Comparison of ENCODE assay signal across 24 cellular contexts in the genomic region with DNA sequence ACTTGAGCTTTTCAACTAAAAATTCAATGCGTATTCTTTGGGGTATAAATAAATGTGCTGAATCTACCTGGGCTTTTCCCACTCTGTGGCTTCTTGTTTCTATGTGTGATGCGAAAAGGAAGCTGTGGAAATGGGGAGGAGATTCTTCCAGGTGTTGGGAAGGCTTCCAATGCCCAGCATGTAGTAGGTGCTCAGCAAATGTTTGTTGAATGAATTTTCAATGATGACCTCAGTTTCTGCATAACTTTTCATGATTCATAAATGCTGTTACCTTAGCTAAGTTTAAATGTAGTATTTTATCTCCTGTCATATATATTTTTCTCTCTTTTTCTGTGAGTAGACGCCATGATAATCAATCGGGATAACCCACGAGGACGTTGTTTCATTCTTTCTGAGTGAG. TPM values are rescaled to one million over a fixed set of nuclear protein-coding genes. Genes with fewer than 3 reads are reported as not detected.
DNase-seq lines count a peak whose midpoint lies in the region; ATAC-seq, FAIRE-seq and TF ChIP-seq lines count a peak whose summit lies in the region.
"Had no signal": no experiment of that assay in that cellular context is flagged by ENCODE, and none has a peak within 500 bp of the region (broad histone marks: within the 10 kb centered on the region; RNA-seq: fewer than 3 reads in every experiment).

No MANE protein-coding gene starts in this region.

- POLR2A ChIA-PET in CD8-positive, alpha-beta T cell (lab: Charles Lee): no interaction called here
- POLR2A ChIA-PET in T-cell (lab: Charles Lee): no interaction called here

- H3K9me3 Mint-ChIP-seq in activated naive CD4-positive, alpha-beta T cell treated with anti-CD3 and anti-CD28 coated beads, Interleukin-2, amount 50 U/mL, for 24 hours: no peaks in the 10 kb centered on the region
- H3K9me3 Mint-ChIP-seq in activated naive CD4-positive, alpha-beta T cell treated with anti-CD3 and anti-CD28 coated beads for 36 hours: no peaks in the 10 kb centered on the region
- H3K9me3 Mint-ChIP-seq in CD8-positive, alpha-beta T cell: no peaks in the 10 kb centered on the region
- H3K9me3 Mint-ChIP-seq in endothelial cell (ENCODE audit: unreplicated experiment): no peaks in the 10 kb centered on the region
- no peaks in the 10 kb centered on the region for H3K9me3 Mint-ChIP-seq in T-cell
- H3K9me3 Mint-ChIP-seq: CD14-positive monocyte had no signal

- H3K36me3 ChIP-seq in CD8-positive, alpha-beta T cell (ENCODE audit: insufficient read depth, low read length): no peaks in the 10 kb centered on the region
- H3K36me3 ChIP-seq in small intestine (ENCODE audit: control insufficient read depth in 2 of 2, insufficient read depth in 2 of 2, low read length in 2 of 2): no peaks in the 10 kb centered on the region
- H3K36me3 ChIP-seq: BE2C; BLaER1 treated with 17β-estradiol and CSF1 and Interleukin-3, amounts not matched to agents 10 nM and 100 nM; HAP-1 had no signal

- no peak overlapping the region for H3K27ac ChIP-seq in CD8-positive, alpha-beta T cell (ENCODE audit: low read depth, low read length)
- no peak overlapping the region for H3K27ac ChIP-seq in small intestine (ENCODE audit: low read depth in 1 of 2, low read length in 1 of 2)
- H3K27ac ChIP-seq: A549; BLaER1 treated with 17β-estradiol and CSF1 and Interleukin-3, amounts not matched to agents 10 nM and 100 nM had no signal

- H3K4me1 Mint-ChIP-seq in activated naive CD4-positive, alpha-beta T cell treated with anti-CD3 and anti-CD28 coated beads, Interleukin-2, amount 50 U/mL, for 24 hours: peaks cover 36% of the 10 kb centered on the region
- peaks cover 14% of the 10 kb centered on the region for H3K4me1 Mint-ChIP-seq in activated naive CD4-positive, alpha-beta T cell treated with anti-CD3 and anti-CD28 coated beads for 36 hours (ENCODE audit: low read depth)
- H3K4me1 Mint-ChIP-seq in CD8-positive, alpha-beta T cell (ENCODE audit: low read depth): peaks cover 25% of the 10 kb centered on the region
- H3K4me1 Mint-ChIP-seq in endothelial cell (ENCODE audit: unreplicated experiment): peaks cover 21% of the 10 kb centered on the region
- peaks cover 28 to 35% (median 34%) of the 10 kb centered on the region in 3 donors for H3K4me1 Mint-ChIP-seq in T-cell

- intact Hi-C loops in activated naive CD4-positive, alpha-beta T cell treated with anti-CD3 and anti-CD28 coated beads for 36 hours (cut with micrococcal nuclease): no loop called here
- intact Hi-C loops in CD8-positive, alpha-beta T cell (cut with DNase I, micrococcal nuclease): loop anchor here in 1 of 2 experiments (5.0 kb wide), 1 partner anchor 67 kb away; no protein-coding TSS in a partner anchor

- no peaks in the 10 kb centered on the region for H3K36me3 Mint-ChIP-seq in activated naive CD4-positive, alpha-beta T cell treated with anti-CD3 and anti-CD28 coated beads, Interleukin-2, amount 50 U/mL, for 24 hours
- no peaks in the 10 kb centered on the region for H3K36me3 Mint-ChIP-seq in activated naive CD4-positive, alpha-beta T cell treated with anti-CD3 and anti-CD28 coated beads for 36 hours (ENCODE audit: low read depth)
- no peaks in the 10 kb centered on the region for H3K36me3 Mint-ChIP-seq in CD8-positive, alpha-beta T cell
- H3K36me3 Mint-ChIP-seq in endothelial cell (ENCODE audit: low read depth, unreplicated experiment) (no peaks in the 10 kb centered on the region), T-cell (no peaks in the 10 kb centered on the region)
- H3K36me3 Mint-ChIP-seq: CD14-positive monocyte had no signal

- no peak overlapping the region for H3K4me3 ChIP-seq in CD8-positive, alpha-beta T cell (ENCODE audit: low read depth, low read length)
- H3K4me3 ChIP-seq in small intestine (ENCODE audit: low read depth in 1 of 2, low read length in 2 of 2): no peak overlapping the region
- H3K4me3 ChIP-seq: A549; BLaER1 treated with 17β-estradiol and CSF1 and Interleukin-3, amounts not matched to agents 10 nM and 100 nM; HAP-1 had no signal

- TF ChIP-seq CTCF in CD8-positive, alpha-beta T cell (IDR thresholded peaks at IDR 0.05): no peak
- no peak for TF ChIP-seq CTCF in endothelial cell (IDR thresholded peaks at IDR 0.05; ENCODE audit: unreplicated experiment)

- H3K27ac Mint-ChIP-seq in activated naive CD4-positive, alpha-beta T cell treated with anti-CD3 and anti-CD28 coated beads, Interleukin-2, amount 50 U/mL, for 24 hours: peak overlapping the region; percentile 75
- H3K27ac Mint-ChIP-seq in activated naive CD4-positive, alpha-beta T cell treated with anti-CD3 and anti-CD28 coated beads for 36 hours: no peak overlapping the region
- H3K27ac Mint-ChIP-seq in CD8-positive, alpha-beta T cell: peak overlapping the region; percentile 53
- peak overlapping the region; percentile 68 for H3K27ac Mint-ChIP-seq in endothelial cell (ENCODE audit: unreplicated experiment)
- peak overlapping the region in 1 of 2 donors; percentile 35 for H3K27ac Mint-ChIP-seq in T-cell

- 81 to 93% (median 93%) methylated on average over 6 of the region's 6 CpGs for WGBS in small intestine, 3 donors

- H3K27me3 Mint-ChIP-seq in activated naive CD4-positive, alpha-beta T cell treated with anti-CD3 and anti-CD28 coated beads, Interleukin-2, amount 50 U/mL, for 24 hours: no peaks in the 10 kb centered on the region
- no peaks in the 10 kb centered on the region for H3K27me3 Mint-ChIP-seq in activated naive CD4-positive, alpha-beta T cell treated with anti-CD3 and anti-CD28 coated beads for 36 hours (ENCODE audit: low read depth)
- no peaks in the 10 kb centered on the region for H3K27me3 Mint-ChIP-seq in CD8-positive, alpha-beta T cell (ENCODE audit: low read depth)
- H3K27me3 Mint-ChIP-seq in endothelial cell (ENCODE audit: unreplicated experiment) (peaks cover 7% of the 10 kb centered on the region), T-cell (no peaks in the 10 kb centered on the region)

- no peak for DNase-seq in activated naive CD4-positive, alpha-beta T cell treated with anti-CD3 and anti-CD28 coated beads for 36 hours
- DNase-seq in CD8-positive, alpha-beta T cell: no peak
- DNase-seq in endothelial cell (ENCODE audit: low spot score) (no peak), T-cell (no peak), foreskin melanocyte (no peak), small intestine (no peak)
- DNase-seq: 8988T, ACHN, AML-193, BE2C, Calu3, COR-L47, DMS53, DMS79 treated with DMSO at 0.1 percent for 48 hours, GF-D8, GOT3 had no signal

- no peaks in the 10 kb centered on the region for H3K9me3 ChIP-seq in CD8-positive, alpha-beta T cell (ENCODE audit: low read length)
- H3K9me3 ChIP-seq in small intestine (ENCODE audit: control insufficient read depth, low read depth): no peaks in the 10 kb centered on the region
- H3K9me3 ChIP-seq: A549; BE2C; BLaER1 treated with 17β-estradiol and CSF1 and Interleukin-3, amounts not matched to agents 10 nM and 100 nM; HAP-1 had no signal

- no peak overlapping the region for H3K4me3 Mint-ChIP-seq in activated naive CD4-positive, alpha-beta T cell treated with anti-CD3 and anti-CD28 coated beads, Interleukin-2, amount 50 U/mL, for 24 hours
- H3K4me3 Mint-ChIP-seq in activated naive CD4-positive, alpha-beta T cell treated with anti-CD3 and anti-CD28 coated beads for 36 hours: no peak overlapping the region
- H3K4me3 Mint-ChIP-seq in CD8-positive, alpha-beta T cell: no peak overlapping the region
- H3K4me3 Mint-ChIP-seq in endothelial cell (ENCODE audit: unreplicated experiment) (no peak overlapping the region), T-cell (no peak overlapping the region)
- H3K4me3 Mint-ChIP-seq: CD14-positive monocyte had no signal

- H3K27me3 ChIP-seq in CD8-positive, alpha-beta T cell (ENCODE audit: insufficient read depth, low read length): no peaks in the 10 kb centered on the region
- no peaks in the 10 kb centered on the region for H3K27me3 ChIP-seq in small intestine (ENCODE audit: control insufficient read depth in 2 of 2, insufficient read depth in 2 of 2, low read length in 2 of 2)
- H3K27me3 ChIP-seq: BE2C; BLaER1 treated with 17β-estradiol and CSF1 and Interleukin-3, amounts not matched to agents 10 nM and 100 nM had no signal

- peaks cover 19% of the 10 kb centered on the region for H3K4me1 ChIP-seq in CD8-positive, alpha-beta T cell (ENCODE audit: insufficient read depth, low read length)
- H3K4me1 ChIP-seq in small intestine (ENCODE audit: control insufficient read depth in 2 of 2, insufficient read depth in 1 of 2, low read depth in 1 of 2, low read length in 1 of 2): no peaks in the 10 kb centered on the region
- H3K4me1 ChIP-seq: BE2C, HAP-1 had no signal

- FAIRE-seq in small intestine (lab: Jason Lieb, UNC): no peak
- FAIRE-seq: A549, GM12891, H54 had no signal

- ATAC-seq in CD8-positive, alpha-beta T cell: no peak
- no peak for ATAC-seq in T-cell (replicated peaks in 1 of 4)
- ATAC-seq: A549 had no signal

- CTCF ChIA-PET in activated naive CD4-positive, alpha-beta T cell treated with anti-CD3 and anti-CD28 coated beads for 36 hours (lab: Charles Lee): interaction anchor here (1.6 to 11.1 kb wide), 4 partner anchors 141 to 312 kb away, joined by 4 to 105 read pairs (median 4); no protein-coding TSS in a partner anchor
- CTCF ChIA-PET in CD8-positive, alpha-beta T cell (lab: Charles Lee): interaction anchor here (0.6 to 1.6 kb wide), 4 partner anchors 9 to 189 kb away, joined by 3 to 7 read pairs (median 4); no protein-coding TSS in a partner anchor
- CTCF ChIA-PET in T-cell (lab: Charles Lee): interaction anchor here (0.6 to 1.3 kb wide), 3 partner anchors 10 to 138 kb away, joined by 3 to 5 read pairs (median 4); no protein-coding TSS in a partner anchor

RNA-seq across cellular contexts. Expression of a gene that starts 25.6 kb away (rescaled TPM):
- under 1 TPM in 1 of 2 experiments, not detected in 1; 0.05 TPM for total RNA-seq in activated naive CD4-positive, alpha-beta T cell treated with anti-CD3 and anti-CD28 coated beads for 36 hours
- not detected for total RNA-seq in CD8-positive, alpha-beta T cell
- 1.1 TPM for total RNA-seq in endothelial cell (ENCODE audit: unreplicated experiment)
- total RNA-seq in T-cell: not detected
- 1 to 10 TPM in 1 of 3 donors, under 1 TPM in 2; 0.22 to 3.6 (median 0.54) TPM for polyA plus RNA-seq in small intestine
- total RNA-seq: Calu3, G401 had no signal
- polyA plus RNA-seq: A549 had no signal
